ENCODE assay signal across 7 cellular contexts in the genomic region with DNA sequence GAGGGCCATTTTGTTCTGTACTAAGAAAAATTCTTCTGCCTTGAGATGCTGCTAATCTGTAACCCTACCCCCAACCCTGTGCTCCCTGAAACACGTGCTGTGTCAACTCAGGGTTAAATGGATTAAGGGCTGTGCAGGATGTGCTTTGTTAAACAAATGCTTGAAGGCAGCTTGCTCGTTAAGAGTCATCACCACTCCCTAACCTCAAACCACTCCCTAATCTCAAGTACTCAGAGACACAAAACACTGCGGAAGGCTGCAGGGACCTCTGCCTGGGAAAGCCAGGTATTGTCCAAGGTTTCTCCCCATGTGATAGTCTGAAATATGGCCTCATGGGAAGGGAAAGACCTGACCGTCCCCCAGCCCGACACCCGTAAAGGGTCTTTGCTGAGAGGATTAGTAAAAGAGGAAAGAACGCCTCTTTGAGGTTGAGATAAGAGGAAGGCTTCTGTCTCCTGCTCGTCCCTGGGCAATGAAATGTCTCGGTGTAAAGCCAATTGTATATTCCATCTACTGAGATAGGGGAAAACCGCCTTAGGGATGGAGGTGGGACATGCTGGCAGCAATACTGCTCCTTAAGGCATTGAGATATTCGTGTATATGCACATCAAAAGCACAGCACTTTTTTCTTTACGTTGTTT. TPM values are rescaled to one million over a fixed set of nuclear protein-coding genes. Genes with fewer than 3 reads are reported as not detected.
DNase-seq lines count a peak whose midpoint lies in the region; ATAC-seq and TF ChIP-seq lines count a peak whose summit lies in the region.
"Not testable (repeated sequence)": the region's sequence is repeated elsewhere in the genome, so short reads cannot be mapped to it uniquely, and the experiment has no call there.

No MANE protein-coding gene starts in this region.

- peak overlapping the region; percentile 47 for H3K4me3 Mint-ChIP-seq in T-helper 17 cell
- peak overlapping the region in 9 of 10 donors; percentile 59 to 83 (median 77) for H3K4me3 Mint-ChIP-seq in naive thymus-derived CD8-positive, alpha-beta T cell

- H3K4me1 Mint-ChIP-seq in T-helper 17 cell = peaks cover 16% of the 10 kb centered on the region
- H3K4me1 Mint-ChIP-seq in naive thymus-derived CD8-positive, alpha-beta T cell = peaks cover 4 to 34% (median 27%) of the 10 kb centered on the region in 4 donors

- POLR2A ChIA-PET in naive thymus-derived CD8-positive, alpha-beta T cell (lab: Charles Lee) = interaction anchor here (0.8 to 1.8 kb wide), 2 partner anchors 9 kb away, joined by 5 to 9 read pairs; a partner anchor contains a TSS

- not testable (repeated sequence) for H3K27me3 Mint-ChIP-seq in T-helper 17 cell; naive thymus-derived CD8-positive, alpha-beta T cell

- TF ChIP-seq CTCF in fibroblast of pulmonary artery (IDR thresholded peaks at IDR 0.05; ENCODE audit: low read length, missing control alignments) = not testable (repeated sequence)

- not testable (repeated sequence) for ATAC-seq in T-helper 17 cell
- ATAC-seq in naive thymus-derived CD8-positive, alpha-beta T cell = peak in 1 of 2 donors; percentile 21

- not testable (repeated sequence) for H3K36me3 Mint-ChIP-seq in T-helper 17 cell (ENCODE audit: low read depth); naive thymus-derived CD8-positive, alpha-beta T cell

- not testable (repeated sequence) for H3K27ac Mint-ChIP-seq in T-helper 17 cell
- H3K27ac Mint-ChIP-seq in naive thymus-derived CD8-positive, alpha-beta T cell = peak overlapping the region in 9 of 10 donors; percentile 71 to 93 (median 91)

- not testable (repeated sequence) for H3K9me3 ChIP-seq in T-helper 17 cell (ENCODE audit: control insufficient read depth, low read length, poor library complexity, severe bottlenecking)

- DNase-seq in EL (peak; percentile 50), LoVo (ENCODE audit: low spot score) (peak; percentile 55), NCI-H526 treated with DMSO at 0.1 percent for 48 hours (lab: John Stamatoyannopoulos, UW) (peak; percentile 58), amniotic epithelial cell (ENCODE audit: low read depth) (peak; percentile 89), fibroblast of pulmonary artery (ENCODE audit: low read depth) (peak; percentile 53)
- not testable (repeated sequence) for DNase-seq in T-helper 17 cell
- peak in 2 of 10 donors; percentile 33 to 49 for DNase-seq in naive thymus-derived CD8-positive, alpha-beta T cell

- not testable (repeated sequence) for H3K4me3 ChIP-seq in fibroblast of pulmonary artery (replicated peaks; ENCODE audit: low read depth, low read length)

- H3K9me3 Mint-ChIP-seq in naive thymus-derived CD8-positive, alpha-beta T cell = not testable (repeated sequence)

RNA-seq across cellular contexts. Expression of a gene that starts 4.2 kb away (rescaled TPM):
- total RNA-seq in T-helper 17 cell = 10 to 100 TPM; 17.9 to 21.5 TPM
- 10 to 100 TPM; 51.0 to 54.5 TPM for total RNA-seq in naive thymus-derived CD8-positive, alpha-beta T cell
- 10 to 100 TPM; 11.2 to 24.5 (median 16.0) TPM for polyA plus RNA-seq in naive thymus-derived CD8-positive, alpha-beta T cell

RNA-seq across cellular contexts. Expression of a gene that starts 8.8 kb away (rescaled TPM):
- 10 to 100 TPM; 43.6 to 56.9 TPM for total RNA-seq in T-helper 17 cell
- total RNA-seq in naive thymus-derived CD8-positive, alpha-beta T cell = 10 to 100 TPM; 31.8 to 38.7 TPM
- 10 to 100 TPM; 14.1 to 22.0 (median 19.4) TPM for polyA plus RNA-seq in naive thymus-derived CD8-positive, alpha-beta T cell

RNA-seq across cellular contexts. Expression of a gene that starts 28.1 kb away (rescaled TPM):
- total RNA-seq in T-helper 17 cell = 10 to 100 TPM; 75.2 to 77.2 TPM
- 10 to 100 TPM; 71.9 to 78.5 TPM for total RNA-seq in naive thymus-derived CD8-positive, alpha-beta T cell
- polyA plus RNA-seq in naive thymus-derived CD8-positive, alpha-beta T cell = 100 to 1,000 TPM; 213 to 225 (median 217) TPM
